Comparison of ENCODE assay signal across 30 cellular contexts in the genomic region with DNA sequence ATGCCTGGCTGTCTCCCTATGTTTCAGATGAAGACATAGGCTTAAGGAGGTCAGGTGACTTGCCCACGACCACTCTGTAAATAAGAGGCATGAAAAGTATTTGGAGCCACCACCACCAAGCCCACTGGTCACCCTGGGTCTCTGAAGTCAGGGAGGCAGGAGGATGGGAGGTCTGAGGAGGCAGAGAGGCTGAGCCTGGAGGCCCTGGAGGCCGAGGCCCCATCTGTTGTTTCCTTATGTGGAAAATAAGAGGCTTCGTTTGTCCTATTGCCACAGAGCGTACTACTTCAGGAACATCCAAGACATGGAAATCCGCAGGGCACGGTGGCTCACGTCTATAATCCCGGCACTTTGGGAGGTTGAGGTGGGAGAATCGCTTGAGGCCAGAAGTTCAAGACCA. TPM values are rescaled to one million over a fixed set of nuclear protein-coding genes. Genes with fewer than 3 reads are reported as not detected.
"Had no signal": no experiment of that assay in that cellular context is flagged by ENCODE, and none has a peak within 500 bp of the region (broad histone marks: within the 10 kb centered on the region; RNA-seq: fewer than 3 reads in every experiment).

No MANE protein-coding gene starts in this region.

- DNase-seq: dermis blood vessel endothelial cell; dorsolateral prefrontal cortex; effector CD4-positive, alpha-beta T cell; effector memory CD4-positive, alpha-beta T cell; foreskin keratinocyte; hippocampal formation; left cardiac atrium; left lung; left ventricle myocardium superior; lower lobe of right lung; mesenchymal stem cell had no signal

- H3K27ac Mint-ChIP-seq: mesothelial cell of epicardium had no signal

- H3K36me3 ChIP-seq: gastroesophageal sphincter, heart left ventricle, left lung, lower lobe of right lung had no signal

- H3K4me3 Mint-ChIP-seq: mesothelial cell of epicardium had no signal

- H3K27ac ChIP-seq: coronary artery, esophagus muscularis mucosa, foreskin keratinocyte, gastroesophageal sphincter, heart left ventricle, left lung, lower lobe of right lung had no signal

- H3K27me3 ChIP-seq: dorsolateral prefrontal cortex, esophagus muscularis mucosa, gastroesophageal sphincter, heart left ventricle, left lung had no signal

- H3K9me3 ChIP-seq: esophagus muscularis mucosa, gastroesophageal sphincter, heart left ventricle, left lung, lower lobe of right lung, mucosa of descending colon had no signal

- H3K36me3 Mint-ChIP-seq: mesothelial cell of epicardium had no signal

- H3K4me3 ChIP-seq: coronary artery, dorsolateral prefrontal cortex, esophagus muscularis mucosa, gastroesophageal sphincter, heart left ventricle, left lung, lower lobe of right lung, mucosa of descending colon had no signal

- H3K9me3 Mint-ChIP-seq: mesothelial cell of epicardium had no signal

- ATAC-seq: foreskin keratinocyte, gastroesophageal sphincter, heart left ventricle, left cardiac atrium, left lung, left ventricle myocardium superior, lower lobe of right lung, mucosa of descending colon had no signal

- H3K4me1 ChIP-seq: esophagus muscularis mucosa, foreskin keratinocyte, gastroesophageal sphincter, heart left ventricle, left lung, lower lobe of right lung had no signal

- FAIRE-seq: colon, endothelial cell of umbilical vein, frontal cortex, islet of Langerhans, keratinocyte had no signal

RNA-seq across cellular contexts. Expression of gene STH, which starts 4.8 kb away (rescaled TPM):
- total RNA-seq: dermis blood vessel endothelial cell, endothelial cell of umbilical vein, epithelial cell of proximal tubule, esophagus muscularis mucosa, fibroblast of lung, fibroblast of villous mesenchyme, foreskin keratinocyte, gastroesophageal sphincter, kidney epithelial cell, left cardiac atrium, left lung, left ventricle myocardium superior, lower leg skin, lower lobe of right lung, lung microvascular endothelial cell, mesenteric fat pad, mesothelial cell of epicardium, mucosa of descending colon had no signal
- polyA plus RNA-seq: endothelial cell of umbilical vein, esophagus, fibroblast of lung, foreskin keratinocyte, keratinocyte had no signal
